ENCODE assay signal across 1 cellular context in the genomic region with DNA sequence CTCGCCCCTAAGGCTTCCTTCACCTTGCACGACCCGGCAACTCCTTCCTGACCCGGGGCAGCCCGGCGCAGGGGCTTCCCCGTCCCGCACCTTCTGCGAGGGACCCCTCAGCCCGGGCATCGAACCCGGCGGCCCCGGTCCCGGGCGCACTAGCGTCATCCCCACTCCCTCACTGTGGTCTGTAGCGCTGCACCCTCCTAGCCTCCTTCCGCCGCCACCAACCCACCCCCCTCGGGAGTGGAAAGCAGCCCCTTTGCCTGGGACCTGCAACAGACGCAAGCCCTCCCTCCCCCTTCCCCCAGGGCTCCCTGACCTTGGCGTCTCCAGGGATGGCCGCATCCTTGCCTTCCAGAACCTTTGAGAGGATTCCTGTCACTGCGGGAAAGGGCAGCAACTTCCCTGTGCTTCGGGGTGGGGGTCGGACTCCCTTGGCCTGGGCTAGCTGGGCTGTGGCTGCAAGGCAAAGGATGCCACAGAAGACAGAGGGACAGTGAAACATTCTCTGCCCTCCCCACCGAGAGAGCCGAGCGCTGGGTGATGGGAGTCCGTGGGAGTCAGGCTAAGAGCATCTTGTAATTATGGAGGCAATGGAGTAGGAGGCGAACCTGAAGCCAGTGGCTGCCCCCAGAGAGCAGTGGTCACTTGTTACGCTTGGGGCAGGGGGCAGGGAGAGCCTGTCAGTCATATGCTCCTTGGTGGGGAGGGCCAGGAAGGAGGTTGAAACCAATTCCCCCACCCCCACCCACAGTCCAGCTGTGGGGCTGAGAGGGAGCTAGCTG.
TF ChIP-seq lines count a peak whose summit lies in the region.

No MANE protein-coding gene starts in this region.

TF ChIP-seq in IMR-90, 13 proteins besides CTCF, POLR2A, EP300 and RAD21:
- TF ChIP-seq SMC3 (IDR thresholded peaks at IDR 0.05; ENCODE audit: low read depth, low read length) = no peak
- no peak for TF ChIP-seq RCOR1 (IDR thresholded peaks at IDR 0.05; ENCODE audit: insufficient replicate concordance, low read length)
- TF ChIP-seq CEBPB (IDR thresholded peaks at IDR 0.05; ENCODE audit: low read depth, low read length) = no peak
- no peak for TF ChIP-seq NFE2L2 (IDR thresholded peaks at IDR 0.05; ENCODE audit: low read depth, low read length)
- no peak for TF ChIP-seq CHD1 (IDR thresholded peaks at IDR 0.05; ENCODE audit: low read depth, low read length)
- no peak for TF ChIP-seq BHLHE40 (IDR thresholded peaks at IDR 0.05; ENCODE audit: low read depth, low read length)
